ENCODE assay signal across 13 cellular contexts in the genomic region with DNA sequence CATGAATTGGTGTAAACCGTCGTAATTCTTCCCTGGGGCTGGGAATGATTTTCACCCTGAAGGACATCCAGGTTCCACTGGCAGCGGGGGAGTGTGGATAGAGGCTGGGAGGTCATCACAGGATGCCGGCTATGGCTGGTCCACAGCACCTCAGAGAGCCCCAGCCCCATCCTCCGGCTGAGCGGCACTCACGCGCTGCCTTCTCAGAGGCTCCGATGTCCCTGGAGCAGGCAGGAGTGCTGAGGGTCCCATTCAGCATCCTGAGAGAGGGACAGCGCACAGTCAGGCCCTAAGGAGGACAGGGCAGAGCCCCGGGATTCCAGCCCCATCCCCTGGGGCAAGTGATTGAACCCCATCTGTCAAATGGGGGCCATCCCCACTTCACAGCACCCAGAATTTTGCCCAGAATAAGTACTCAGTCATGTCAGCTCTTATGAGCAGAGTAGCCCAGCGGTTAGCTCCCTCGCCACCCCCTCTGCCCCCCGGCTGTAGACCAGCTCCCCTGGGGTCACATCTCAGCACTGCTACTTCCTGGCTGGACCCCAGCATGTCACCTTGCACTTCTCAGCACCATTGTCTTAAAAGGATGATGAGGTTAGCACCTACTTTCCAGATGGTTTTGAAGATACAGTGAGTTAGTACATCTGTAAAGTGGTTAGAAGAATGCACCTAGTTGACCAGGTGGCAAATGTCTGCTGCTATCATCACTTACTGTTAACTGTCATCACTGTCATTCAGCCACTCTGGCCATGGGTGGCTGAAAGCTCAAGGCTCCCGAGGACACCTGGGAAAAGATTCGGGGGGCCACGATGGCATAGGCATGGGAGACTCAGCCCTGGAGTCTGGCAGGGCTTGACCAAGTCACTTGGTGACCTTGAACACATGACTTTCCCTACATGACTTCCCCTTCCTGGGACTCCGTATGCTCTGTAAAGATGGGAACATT. TPM values are rescaled to one million over a fixed set of nuclear protein-coding genes. Genes with fewer than 3 reads are reported as not detected.
DNase-seq lines count a peak whose midpoint lies in the region; ATAC-seq and TF ChIP-seq lines count a peak whose summit lies in the region.
"Had no signal": no experiment of that assay in that cellular context is flagged by ENCODE, and none has a peak within 500 bp of the region (broad histone marks: within the 10 kb centered on the region; RNA-seq: fewer than 3 reads in every experiment).

No MANE protein-coding gene starts in this region.

- CTCF ChIA-PET in activated CD8-positive, alpha-beta T cell treated with anti-CD3 and anti-CD28 coated beads for 36 hours (lab: Charles Lee), result interaction anchor here (0.7 to 5.1 kb wide), 14 partner anchors 9 to 48 kb away, joined by 3 to 92 read pairs (median 8); a partner anchor contains a TSS

- POLR2A ChIA-PET in activated CD8-positive, alpha-beta T cell treated with anti-CD3 and anti-CD28 coated beads for 36 hours (lab: Charles Lee), result interaction anchor here (1.2 to 3.8 kb wide), 4 partner anchors 12 to 22 kb away, joined by 3 to 25 read pairs (median 10); a partner anchor contains a TSS

- DNase-seq in activated T-cell treated with anti-CD3 and anti-CD28 coated beads, Interleukin-2, amount 50 U/mL, for 72 hours, result no peak
- no peak for DNase-seq in activated T-cell treated with anti-CD3 and anti-CD28 coated beads, Interleukin-2, amount 50 U/mL, for 1 hour
- DNase-seq in activated CD8-positive, alpha-beta T cell treated with anti-CD3 and anti-CD28 coated beads for 36 hours, result no peak
- DNase-seq in immature natural killer cell (peak; percentile 65 to 73 (median 68)), cerebellar cortex (ENCODE audit: low spot score) (no peak)
- no peak for DNase-seq in stimulated activated naive CD8-positive, alpha-beta T cell treated with anti-CD3 and anti-CD28 coated beads, Interleukin-15, amount 100 ng/mL, for 72 hours
- DNase-seq: kidney glomerular epithelial cell, SW 1271 had no signal

- H3K36me3 Mint-ChIP-seq in activated T-cell treated with anti-CD3 and anti-CD28 coated beads, Interleukin-2, amount 50 U/mL, for 72 hours (ENCODE audit: insufficient read depth in 2 of 2), result peaks cover 6 to 25% of the 10 kb centered on the region in 2 donors
- H3K36me3 Mint-ChIP-seq in activated CD8-positive, alpha-beta T cell treated with anti-CD3 and anti-CD28 coated beads for 36 hours (ENCODE audit: low read depth), result peaks cover 60% of the 10 kb centered on the region
- peaks cover 0 to 25% (median 4%) of the 10 kb centered on the region in 3 donors for H3K36me3 Mint-ChIP-seq in immature natural killer cell

- no peaks in the 10 kb centered on the region for H3K27me3 Mint-ChIP-seq in activated T-cell treated with anti-CD3 and anti-CD28 coated beads, Interleukin-2, amount 50 U/mL, for 72 hours (ENCODE audit: low read depth)
- no peaks in the 10 kb centered on the region for H3K27me3 Mint-ChIP-seq in activated CD8-positive, alpha-beta T cell treated with anti-CD3 and anti-CD28 coated beads for 36 hours
- H3K27me3 Mint-ChIP-seq in immature natural killer cell (ENCODE audit: low read depth in 3 of 3), result peaks cover 5 to 11% (median 10%) of the 10 kb centered on the region in 3 donors
- no peaks in the 10 kb centered on the region for H3K27me3 Mint-ChIP-seq in stimulated activated naive CD8-positive, alpha-beta T cell treated with anti-CD3 and anti-CD28 coated beads, Interleukin-15, amount 100 ng/mL, for 72 hours

- peaks cover 70% of the 10 kb centered on the region for H3K4me1 Mint-ChIP-seq in activated T-cell treated with anti-CD3 and anti-CD28 coated beads, Interleukin-2, amount 50 U/mL, for 72 hours (ENCODE audit: low read depth)
- H3K4me1 Mint-ChIP-seq in activated CD8-positive, alpha-beta T cell treated with anti-CD3 and anti-CD28 coated beads for 36 hours (ENCODE audit: low read depth), result peaks cover 61% of the 10 kb centered on the region
- peaks cover 53 to 55% of the 10 kb centered on the region in 2 donors for H3K4me1 Mint-ChIP-seq in immature natural killer cell
- peaks cover 68% of the 10 kb centered on the region for H3K4me1 Mint-ChIP-seq in stimulated activated naive CD8-positive, alpha-beta T cell treated with anti-CD3 and anti-CD28 coated beads, Interleukin-15, amount 100 ng/mL, for 72 hours

- H3K9me3 Mint-ChIP-seq in activated T-cell treated with anti-CD3 and anti-CD28 coated beads, Interleukin-2, amount 50 U/mL, for 72 hours, result no peaks in the 10 kb centered on the region
- no peaks in the 10 kb centered on the region for H3K9me3 Mint-ChIP-seq in activated CD8-positive, alpha-beta T cell treated with anti-CD3 and anti-CD28 coated beads for 36 hours
- H3K9me3 Mint-ChIP-seq in immature natural killer cell, result no peaks in the 10 kb centered on the region
- H3K9me3 Mint-ChIP-seq in stimulated activated naive CD8-positive, alpha-beta T cell treated with anti-CD3 and anti-CD28 coated beads, Interleukin-15, amount 100 ng/mL, for 72 hours, result no peaks in the 10 kb centered on the region
- H3K9me3 Mint-ChIP-seq: HFFc6 had no signal

- H3K4me3 Mint-ChIP-seq in activated T-cell treated with anti-CD3 and anti-CD28 coated beads, Interleukin-2, amount 50 U/mL, for 72 hours, result peak overlapping the region; percentile 50 to 66
- H3K4me3 Mint-ChIP-seq in activated CD8-positive, alpha-beta T cell treated with anti-CD3 and anti-CD28 coated beads for 36 hours, result no peak overlapping the region
- peak overlapping the region; percentile 61 to 80 (median 73) for H3K4me3 Mint-ChIP-seq in immature natural killer cell
- H3K4me3 Mint-ChIP-seq in stimulated activated naive CD8-positive, alpha-beta T cell treated with anti-CD3 and anti-CD28 coated beads, Interleukin-15, amount 100 ng/mL, for 72 hours, result peak overlapping the region; percentile 30 to 85
- H3K4me3 Mint-ChIP-seq: HFFc6 had no signal

- H3K27ac Mint-ChIP-seq in activated T-cell treated with anti-CD3 and anti-CD28 coated beads, Interleukin-2, amount 50 U/mL, for 72 hours, result peak overlapping the region; percentile 17
- H3K27ac Mint-ChIP-seq in activated CD8-positive, alpha-beta T cell treated with anti-CD3 and anti-CD28 coated beads for 36 hours, result peak overlapping the region; percentile 85
- peak overlapping the region; percentile 76 to 96 (median 90) for H3K27ac Mint-ChIP-seq in immature natural killer cell
- peak overlapping the region in 1 of 2 donors; percentile 86 for H3K27ac Mint-ChIP-seq in stimulated activated naive CD8-positive, alpha-beta T cell treated with anti-CD3 and anti-CD28 coated beads, Interleukin-15, amount 100 ng/mL, for 72 hours
- H3K27ac Mint-ChIP-seq: HFFc6 had no signal

- no peak for TF ChIP-seq CTCF in activated CD8-positive, alpha-beta T cell treated with anti-CD3 and anti-CD28 coated beads for 36 hours (IDR thresholded peaks at IDR 0.05)

- intact Hi-C loops in activated CD8-positive, alpha-beta T cell treated with anti-CD3 and anti-CD28 coated beads for 36 hours (cut with micrococcal nuclease), result loop anchor here (2.0 kb wide), 1 partner anchor 39 kb away; no protein-coding TSS in a partner anchor

- ATAC-seq in activated T-cell treated with anti-CD3 and anti-CD28 coated beads, Interleukin-2, amount 50 U/mL, for 72 hours (replicated peaks in 1 of 2), result peak; percentile 32
- no peak for ATAC-seq in activated CD8-positive, alpha-beta T cell treated with anti-CD3 and anti-CD28 coated beads for 36 hours
- ATAC-seq in stimulated activated naive CD8-positive, alpha-beta T cell treated with anti-CD3 and anti-CD28 coated beads, Interleukin-15, amount 100 ng/mL, for 72 hours, result no peak
- no peak for ATAC-seq in GM21515 (IDR thresholded peaks at IDR 0.05; ENCODE audit: unreplicated experiment)
- ATAC-seq in HG03175 (IDR thresholded peaks at IDR 0.05; ENCODE audit: unreplicated experiment), result no peak

RNA-seq across cellular contexts. Expression of a gene that starts 11.9 kb away (rescaled TPM):
- 100 to 1,000 TPM; 233 to 236 TPM for total RNA-seq in activated T-cell treated with anti-CD3 and anti-CD28 coated beads, Interleukin-2, amount 50 U/mL, for 72 hours
- total RNA-seq in activated CD8-positive, alpha-beta T cell treated with anti-CD3 and anti-CD28 coated beads for 36 hours, result 100 to 1,000 TPM; 128 to 134 TPM
- polyA plus RNA-seq in immature natural killer cell, result 10 to 100 TPM in 1 of 3 donors, 1 to 10 TPM in 2; 6.7 to 19.1 (median 7.8) TPM

RNA-seq across cellular contexts. Expression of a gene that starts 18.3 kb away (rescaled TPM):
- total RNA-seq in activated T-cell treated with anti-CD3 and anti-CD28 coated beads, Interleukin-2, amount 50 U/mL, for 72 hours, result 1 to 10 TPM; 2.7 to 4.7 TPM
- total RNA-seq in activated CD8-positive, alpha-beta T cell treated with anti-CD3 and anti-CD28 coated beads for 36 hours, result under 1 TPM; 0.63 to 0.90 TPM
- polyA plus RNA-seq in immature natural killer cell, result under 1 TPM; 0.27 to 0.83 (median 0.58) TPM

RNA-seq across cellular contexts. Expression of a gene that starts 29.5 kb away (rescaled TPM):
- under 1 TPM; 0.19 to 0.30 TPM for total RNA-seq in activated T-cell treated with anti-CD3 and anti-CD28 coated beads, Interleukin-2, amount 50 U/mL, for 72 hours
- under 1 TPM in 1 of 2 experiments, not detected in 1; 0.11 TPM for total RNA-seq in activated CD8-positive, alpha-beta T cell treated with anti-CD3 and anti-CD28 coated beads for 36 hours
- not detected for polyA plus RNA-seq in immature natural killer cell
- total RNA-seq: HFFc6, urinary bladder had no signal
- polyA plus RNA-seq: AG04450 had no signal

RNA-seq across cellular contexts. Expression of a gene that starts 48.0 kb away (rescaled TPM):
- total RNA-seq in activated T-cell treated with anti-CD3 and anti-CD28 coated beads, Interleukin-2, amount 50 U/mL, for 72 hours, result 1 to 10 TPM; 8.3 to 9.1 TPM
- 1 to 10 TPM; 5.1 to 5.6 TPM for total RNA-seq in activated CD8-positive, alpha-beta T cell treated with anti-CD3 and anti-CD28 coated beads for 36 hours
- 10 to 100 TPM in 2 of 3 donors, 1 to 10 TPM in 1; 8.4 to 17.2 (median 10.6) TPM for polyA plus RNA-seq in immature natural killer cell

Comparison
In these comparisons a context has a peak if more than half of its experiments do, and no peak if none do; other contexts are left out.
1. ATAC-seq: peak in activated T-cell treated with anti-CD3 and anti-CD28 coated beads, Interleukin-2, amount 50 U/mL, for 72 hours (2 of 2); none in activated CD8-positive, alpha-beta T cell treated with anti-CD3 and anti-CD28 coated beads for 36 hours (single experiment), stimulated activated naive CD8-positive, alpha-beta T cell treated with anti-CD3 and anti-CD28 coated beads, Interleukin-15, amount 100 ng/mL, for 72 hours (single experiment), GM21515 (single experiment) and HG03175 (single experiment).
2. DNase-seq: peak in immature natural killer cell (3 of 3); none in activated T-cell treated with anti-CD3 and anti-CD28 coated beads, Interleukin-2, amount 50 U/mL, for 72 hours (0 of 2), activated T-cell treated with anti-CD3 and anti-CD28 coated beads, Interleukin-2, amount 50 U/mL, for 1 hour (single experiment), activated CD8-positive, alpha-beta T cell treated with anti-CD3 and anti-CD28 coated beads for 36 hours (single experiment), stimulated activated naive CD8-positive, alpha-beta T cell treated with anti-CD3 and anti-CD28 coated beads, Interleukin-15, amount 100 ng/mL, for 72 hours (0 of 2) and cerebellar cortex (single experiment).